ENCODE assay signal across 1 cellular context in genomic region chr17:45060824-45061605, GRCh38.
TF ChIP-seq lines count a peak whose summit lies in the region.

Gene NMT1, plus strand, starts transcription at chr17:45061317. Its CDS starts 13 bp downstream, at chr17:45061330.

TF ChIP-seq in K562, 482 proteins besides CTCF, POLR2A, EP300 and RAD21 (continued from another document and continues in another):
- TF ChIP-seq CHD7 (IDR thresholded peaks at IDR 0.05; ENCODE audit: low read depth, low read length) (no peak), FOSL1 (tag; conservative IDR thresholded peaks at IDR 0.05) (no peak), ZKSCAN8 (CRISPR knock-in tag; IDR thresholded peaks at IDR 0.05) (no peak), SNRNP70 (optimal IDR thresholded peaks at IDR 0.05; ENCODE audit: low read depth, low read length) (no peak), CREB5 (CRISPR knock-in tag; IDR thresholded peaks at IDR 0.05) (no peak), E2F6 (IDR thresholded peaks at IDR 0.05; ENCODE audit: borderline replicate concordance in 1 of 2, extremely low read depth in 1 of 2, insufficient read depth in 1 of 2, insufficient read length in 1 of 2, low read depth in 1 of 2, low read length in 1 of 2, poor library complexity in 1 of 2, severe bottlenecking in 1 of 2) (peak in 1 of 2 experiments; percentile 8), GTF2A2 (tag; IDR thresholded peaks at IDR 0.05) (no peak), ATF6 (CRISPR knock-in tag; IDR thresholded peaks at IDR 0.05) (0 out of 2 replicates have a peak, but pooled peaks have one; percentile 29), NFXL1 (CRISPR knock-in tag; IDR thresholded peaks at IDR 0.05) (no peak), RBBP5 (IDR thresholded peaks at IDR 0.05; ENCODE audit: borderline replicate concordance, insufficient read depth, low read length, poor library complexity, severe bottlenecking) (peak; percentile 98), KLF6 (CRISPR knock-in tag; IDR thresholded peaks at IDR 0.05; ENCODE audit: borderline replicate concordance) (peak; percentile 72; the same call in 1 of the 2 replicates), FOXA3 (CRISPR knock-in tag; conservative IDR thresholded peaks at IDR 0.05 in 1 of 2, IDR thresholded peaks at IDR 0.05 in 1 of 2) (no peak), SPI1 (IDR thresholded peaks at IDR 0.05; ENCODE audit: borderline replicate concordance, low read depth, low read length) (peak; percentile 8; the same call in 1 of the 2 replicates), RBM39 (optimal IDR thresholded peaks at IDR 0.05; ENCODE audit: low read depth, low read length) (no peak), MNT (conservative IDR thresholded peaks at IDR 0.05) (peak; percentile 79 to 90), LCOR (CRISPR knock-in tag; IDR thresholded peaks at IDR 0.05) (peak; percentile 92), HCFC1 (IDR thresholded peaks at IDR 0.05; ENCODE audit: low read depth, low read length) (peak; percentile 98), PTBP1 (IDR thresholded peaks at IDR 0.05; ENCODE audit: low read depth, low read length) (no peak), ZNF589 (CRISPR knock-in tag; IDR thresholded peaks at IDR 0.05; ENCODE audit: low read depth) (peak; percentile 77), FUS (optimal IDR thresholded peaks at IDR 0.05; ENCODE audit: low read depth, low read length) (no peak), MITF (IDR thresholded peaks at IDR 0.05) (no peak; the same call in 1 of the 2 replicates), SP1 (CRISPR knock-in tag; IDR thresholded peaks at IDR 0.05) (peak; percentile 92), EP400 (IDR thresholded peaks at IDR 0.05) (peak; percentile 93), REST (CRISPR knock-in tag; IDR thresholded peaks at IDR 0.05; ENCODE audit: low read depth) (peak; percentile 76), BRF2 (IDR thresholded peaks at IDR 0.05; ENCODE audit: borderline replicate concordance, insufficient read depth, insufficient read length) (no peak), ZBTB8A (IDR thresholded peaks at IDR 0.05; ENCODE audit: partially characterized antibody) (no peak), HLTF (IDR thresholded peaks at IDR 0.05) (no peak), CEBPB (tag; IDR thresholded peaks at IDR 0.05) (peak; percentile 92), PHB (CRISPR knock-in tag; IDR thresholded peaks at IDR 0.05) (no peak), CBX5 (IDR thresholded peaks at IDR 0.05; ENCODE audit: borderline replicate concordance, low read depth) (no peak), ESRRA (IDR thresholded peaks at IDR 0.05; ENCODE audit: borderline replicate concordance, low read depth) (no peak; the same call in 1 of the 2 replicates)
